ENCODE assay signal across 12 cellular contexts in the genomic region with DNA sequence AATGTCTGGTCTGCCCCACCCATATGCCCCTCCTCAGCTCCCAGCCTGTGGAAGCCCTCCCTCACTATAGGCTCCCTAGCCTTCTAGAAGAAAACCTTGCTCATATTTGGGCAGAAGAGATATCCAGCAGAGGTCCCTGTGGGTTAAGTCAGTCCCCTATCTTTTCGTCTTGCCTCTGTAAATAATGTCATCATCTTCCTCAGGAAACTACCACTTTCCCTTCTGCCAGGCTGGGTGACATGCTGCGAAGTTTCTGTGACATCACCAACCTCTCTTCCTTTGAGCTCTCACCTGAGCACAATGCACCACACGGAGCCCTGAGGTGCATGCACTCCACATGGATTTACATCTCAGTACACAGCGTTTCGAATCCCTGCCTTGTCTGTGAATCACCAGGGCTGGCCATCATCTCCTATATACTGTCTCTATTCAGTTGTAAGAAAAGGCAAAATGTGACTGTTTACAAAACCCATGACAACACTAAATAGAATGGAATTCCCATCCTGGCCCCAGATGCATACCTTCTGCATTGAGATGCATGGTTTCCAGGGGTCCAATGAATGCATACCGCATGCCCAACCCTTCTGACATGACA.
DNase-seq lines count a peak whose midpoint lies in the region; ATAC-seq and TF ChIP-seq lines count a peak whose summit lies in the region.
"Had no signal": no experiment of that assay in that cellular context is flagged by ENCODE, and none has a peak within 500 bp of the region (broad histone marks: within the 10 kb centered on the region; RNA-seq: fewer than 3 reads in every experiment).

No MANE protein-coding gene starts in this region.

- TF ChIP-seq CTCF in IMR-90 (conservative IDR thresholded peaks at IDR 0.05; ENCODE audit: low read depth, low read length): 0 out of 2 replicates have a peak, but pooled peaks have one; percentile 4
- TF ChIP-seq CTCF in colonic mucosa (IDR thresholded peaks at IDR 0.05): no peak

- no peak overlapping the region for H2AK9ac ChIP-seq in IMR-90 (replicated peaks; ENCODE audit: low read depth, low read length, poor library complexity)

- TF ChIP-seq POLR2A in IMR-90 (IDR thresholded peaks at IDR 0.05; ENCODE audit: low read depth, low read length): no peak

- WGBS in IMR-90 (ENCODE audit: extremely low coverage in 2 of 2, insufficient read length in 1 of 2), 2 experiments: 34% methylated on average over 2 of the region's 6 CpGs; no CpG with 5 or more reads in 1 of the 2 experiments
- WGBS in mesodermal cell (ENCODE audit: insufficient coverage in 2 of 2), 2 experiments: 26 to 29% methylated on average over 4 of the region's 6 CpGs

- H3K9me3 Mint-ChIP-seq in activated naive CD4-positive, alpha-beta T cell treated with anti-CD3 and anti-CD28 coated beads, Interleukin-2, amount 50 U/mL, for 72 hours: peaks cover 0 to 6% of the 10 kb centered on the region in 2 donors
- H3K9me3 Mint-ChIP-seq: central memory CD8-positive, alpha-beta T cell had no signal

- peak overlapping the region; percentile 20; the same call in 1 of the 2 replicates for H4K91ac ChIP-seq in IMR-90 (ENCODE audit: insufficient read depth, low read depth, low read length)

- H3K27ac Mint-ChIP-seq in activated naive CD4-positive, alpha-beta T cell treated with anti-CD3 and anti-CD28 coated beads, Interleukin-2, amount 50 U/mL, for 72 hours: peak overlapping the region in 1 of 2 donors; percentile 59

- in situ Hi-C loops in IMR-90 (cut with MboI; ENCODE audit: low sequenced_read_pairs) (no loop called here), G401 (cut with HindIII; ENCODE audit: low sequenced_read_pairs) (no loop called here)

- H3K36me3 Mint-ChIP-seq in activated naive CD4-positive, alpha-beta T cell treated with anti-CD3 and anti-CD28 coated beads, Interleukin-2, amount 50 U/mL, for 72 hours: peaks cover 12 to 23% of the 10 kb centered on the region in 2 donors

- TF ChIP-seq RAD21 in IMR-90 (IDR thresholded peaks at IDR 0.05; ENCODE audit: low read length): no peak

- H3K23ac ChIP-seq in IMR-90 (ENCODE audit: low read depth, low read length): no peak overlapping the region

- no peak overlapping the region for H2BK15ac ChIP-seq in IMR-90 (ENCODE audit: low read depth, low read length)

- H2BK5ac ChIP-seq in IMR-90 (ENCODE audit: low read depth, low read length, poor library complexity, severe bottlenecking): no peak overlapping the region

- no peak overlapping the region for H3K4me3 ChIP-seq in IMR-90 (ENCODE audit: insufficient read depth, low read depth, low read length)
- no peak overlapping the region for H3K4me3 ChIP-seq in mesodermal cell (ENCODE audit: extremely low read depth, insufficient read depth, low read length, poor library complexity, severe bottlenecking)
- no peak overlapping the region for H3K4me3 ChIP-seq in colonic mucosa
- H3K4me3 ChIP-seq: tibial nerve had no signal

- POLR2A ChIA-PET in IMR-90 (lab: Charles Lee; ENCODE audit: unreplicated experiment): no interaction called here

- peak overlapping the region; percentile 71; the same call in 1 of the 2 replicates for H2AK5ac ChIP-seq in IMR-90 (ENCODE audit: low read depth, low read length)

- CTCF ChIA-PET in IMR-90 (lab: Yijun Ruan, JAX): no interaction called here

- peak; percentile 81 for DNase-seq in ELR (ENCODE audit: low read depth)
- peak; percentile 71 for DNase-seq in IMR-90
- no peak for DNase-seq in activated naive CD4-positive, alpha-beta T cell treated with anti-CD3 and anti-CD28 coated beads, Interleukin-2, amount 50 U/mL, for 72 hours (ENCODE audit: low spot score in 2 of 2)
- DNase-seq in colonic mucosa: no peak
- DNase-seq in G401 (ENCODE audit: low spot score): no peak
- no peak for DNase-seq in C1 segment of cervical spinal cord (lab: John Stamatoyannopoulos, UW)
- DNase-seq: DMS79, NCI-H226, SIG-M5 had no signal

- BruUV-seq in IMR-90 (replicated peaks; lab: Mats Ljungman, UMichigan): no TSS peak

- peak overlapping the region; percentile 2 for H2BK120ac ChIP-seq in IMR-90 (ENCODE audit: low read depth, low read length)

- H3K36me3 ChIP-seq in IMR-90 (ENCODE audit: control insufficient read depth, insufficient read depth, low read length): no peaks in the 10 kb centered on the region
- H3K36me3 ChIP-seq in mesodermal cell (ENCODE audit: control insufficient read depth, insufficient read depth, low read length): no peaks in the 10 kb centered on the region
- no peaks in the 10 kb centered on the region for H3K36me3 ChIP-seq in colonic mucosa
- H3K36me3 ChIP-seq: tibial nerve had no signal

- H3K14ac ChIP-seq in IMR-90 (replicated peaks; ENCODE audit: low read depth, low read length): no peak overlapping the region

- H2BK20ac ChIP-seq in IMR-90 (ENCODE audit: low read depth, low read length): peak overlapping the region; percentile 66; the same call in 1 of the 2 replicates

- no peak overlapping the region for H3K9ac ChIP-seq in IMR-90 (ENCODE audit: low read depth, low read length)
- H3K9ac ChIP-seq in colonic mucosa (ENCODE audit: low read depth in 2 of 2, low read length in 2 of 2): no peak overlapping the region

- H3K79me1 ChIP-seq in IMR-90 (ENCODE audit: low read depth in 1 of 2, low read length in 2 of 2): no peaks in the 10 kb centered on the region

- peaks cover 10% of the 10 kb centered on the region for H3K27me3 ChIP-seq in IMR-90 (ENCODE audit: control insufficient read depth, insufficient read depth, low read length)
- H3K27me3 ChIP-seq in colonic mucosa: no peaks in the 10 kb centered on the region
- H3K27me3 ChIP-seq: tibial nerve had no signal

- no peak overlapping the region for H3K56ac ChIP-seq in IMR-90 (ENCODE audit: extremely low read depth, insufficient read depth, low read length)

- intact Hi-C loops in IMR-90 (cut with micrococcal nuclease): no loop called here
- intact Hi-C loops in colonic mucosa (cut with DNase I): no loop called here

- H3K4ac ChIP-seq in IMR-90 (ENCODE audit: low read depth, low read length): peak overlapping the region; percentile 30

- H4K5ac ChIP-seq in IMR-90 (ENCODE audit: low read depth, low read length): no peak overlapping the region

- dilution Hi-C loops in IMR-90 (cut with HindIII; ENCODE audit: low sequenced_read_pairs, unreplicated experiment): no loop called here

- ATAC-seq in IMR-90 (ENCODE audit: low read depth): peak; percentile 91
- peak; percentile 56 to 65 for ATAC-seq in activated naive CD4-positive, alpha-beta T cell treated with anti-CD3 and anti-CD28 coated beads, Interleukin-2, amount 50 U/mL, for 72 hours

- peak overlapping the region; percentile 54 for H3K4me2 ChIP-seq in IMR-90 (ENCODE audit: low read depth, low read length)

- peak overlapping the region in 1 of 2 experiments; percentile 32; a peak in 1 of 4 replicates for H4K8ac ChIP-seq in IMR-90 (ENCODE audit: low read depth in 2 of 2, low read length in 2 of 2)

- H3K27ac ChIP-seq in IMR-90 (ENCODE audit: insufficient read depth, low read length): no peak overlapping the region
- H3K27ac ChIP-seq in mesodermal cell (ENCODE audit: low read depth, low read length, severe bottlenecking): peak overlapping the region; percentile 85
- H3K27ac ChIP-seq in colonic mucosa: no peak overlapping the region
- H3K27ac ChIP-seq: tibial nerve had no signal

- H3K9me3 ChIP-seq in IMR-90 (ENCODE audit: control insufficient read depth, insufficient read depth, low read length): no peaks in the 10 kb centered on the region
- no peaks in the 10 kb centered on the region for H3K9me3 ChIP-seq in mesodermal cell (ENCODE audit: control insufficient read depth, low read length)
- no peaks in the 10 kb centered on the region for H3K9me3 ChIP-seq in colonic mucosa
- H3K9me3 ChIP-seq: tibial nerve had no signal

- no peak overlapping the region for H3K18ac ChIP-seq in IMR-90 (ENCODE audit: low read depth, low read length)

- peak overlapping the region; percentile 39 for H2AFZ ChIP-seq in IMR-90 (replicated peaks; ENCODE audit: low read length, poor library complexity)

- H3K9me1 ChIP-seq in IMR-90 (ENCODE audit: insufficient read depth, low read length): peaks cover 6% of the 10 kb centered on the region; the same call in 1 of the 2 replicates

- no peaks in the 10 kb centered on the region for H4K20me1 ChIP-seq in IMR-90 (ENCODE audit: insufficient read depth, low read length)

- H3K4me1 ChIP-seq in IMR-90 (ENCODE audit: control insufficient read depth, insufficient read depth, low read length) (peaks cover 7% of the 10 kb centered on the region), mesodermal cell (ENCODE audit: control insufficient read depth, insufficient read depth, low read length, poor library complexity, severe bottlenecking) (peaks cover 35% of the 10 kb centered on the region), colonic mucosa (peaks cover 3% of the 10 kb centered on the region)

TF ChIP-seq in IMR-90, 13 proteins besides CTCF, POLR2A, EP300 and RAD21 (continues in another document):
- TF ChIP-seq, protein P1, sequence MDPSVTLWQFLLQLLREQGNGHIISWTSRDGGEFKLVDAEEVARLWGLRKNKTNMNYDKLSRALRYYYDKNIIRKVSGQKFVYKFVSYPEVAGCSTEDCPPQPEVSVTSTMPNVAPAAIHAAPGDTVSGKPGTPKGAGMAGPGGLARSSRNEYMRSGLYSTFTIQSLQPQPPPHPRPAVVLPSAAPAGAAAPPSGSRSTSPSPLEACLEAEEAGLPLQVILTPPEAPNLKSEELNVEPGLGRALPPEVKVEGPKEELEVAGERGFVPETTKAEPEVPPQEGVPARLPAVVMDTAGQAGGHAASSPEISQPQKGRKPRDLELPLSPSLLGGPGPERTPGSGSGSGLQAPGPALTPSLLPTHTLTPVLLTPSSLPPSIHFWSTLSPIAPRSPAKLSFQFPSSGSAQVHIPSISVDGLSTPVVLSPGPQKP (IDR thresholded peaks at IDR 0.05; ENCODE audit: borderline replicate concordance, low read depth, low read length): no peak
- TF ChIP-seq MXI1 (IDR thresholded peaks at IDR 0.05; ENCODE audit: borderline replicate concordance, low read depth, low read length) (no peak), MAZ (IDR thresholded peaks at IDR 0.05; ENCODE audit: borderline replicate concordance, low read depth, low read length) (no peak), CEBPB (IDR thresholded peaks at IDR 0.05; ENCODE audit: low read depth, low read length) (no peak), MAFK (IDR thresholded peaks at IDR 0.05; ENCODE audit: low read depth, low read length) (no peak), SMC3 (IDR thresholded peaks at IDR 0.05; ENCODE audit: low read depth, low read length) (no peak), BHLHE40 (IDR thresholded peaks at IDR 0.05; ENCODE audit: low read depth, low read length) (no peak), RCOR1 (IDR thresholded peaks at IDR 0.05; ENCODE audit: insufficient replicate concordance, low read length) (no peak), FOS (IDR thresholded peaks at IDR 0.05; ENCODE audit: low read depth, low read length) (no peak), NFE2L2 (IDR thresholded peaks at IDR 0.05; ENCODE audit: low read depth, low read length) (no peak), CHD1 (IDR thresholded peaks at IDR 0.05; ENCODE audit: low read depth, low read length) (no peak)

Comparison
In these comparisons a context has a peak if more than half of its experiments do, and no peak if none do; other contexts are left out.
1. DNase-seq: peak in ELR (single experiment) and IMR-90 (single experiment); none in activated naive CD4-positive, alpha-beta T cell treated with anti-CD3 and anti-CD28 coated beads, Interleukin-2, amount 50 U/mL, for 72 hours (0 of 2), colonic mucosa (single experiment), G401 (single experiment) and C1 segment of cervical spinal cord (0 of 14).